In genomic region chr1:109687109-109687508, GRCh38 we compare ENCODE assay signal across 14 cellular contexts. TPM values are rescaled to one million over a fixed set of nuclear protein-coding genes. Genes with fewer than 3 reads are reported as not detected.
DNase-seq lines count a peak whose midpoint lies in the region; ATAC-seq and TF ChIP-seq lines count a peak whose summit lies in the region.
"Not testable (repeated sequence)": the region's sequence is repeated elsewhere in the genome, so short reads cannot be mapped to it uniquely, and the experiment has no call there.
"Had no signal": no experiment of that assay in that cellular context is flagged by ENCODE, and none has a peak within 500 bp of the region (broad histone marks: within the 10 kb centered on the region; RNA-seq: fewer than 3 reads in every experiment).

No MANE protein-coding gene starts in this region.

- peak overlapping the region; percentile 95 for H3K27ac Mint-ChIP-seq in mesothelial cell of epicardium
- peak overlapping the region; percentile 95 for H3K27ac Mint-ChIP-seq in progenitor cell of endocrine pancreas

- peak overlapping the region; percentile 84 for H3K9ac ChIP-seq in BLaER1

- not testable (repeated sequence) for H4K20me1 ChIP-seq in BLaER1

- peak overlapping the region; percentile 89 for H3K4me2 ChIP-seq in BLaER1

- not testable (repeated sequence) for H3K9me3 ChIP-seq in BLaER1; WERI-Rb-1 (ENCODE audit: severe bottlenecking); esophagus (ENCODE audit: control insufficient read depth in 2 of 2, insufficient read depth in 1 of 2, low read depth in 1 of 2, low read length in 1 of 2)

- 28 to 33% methylated on average over 11 of the region's 11 CpGs for WGBS in esophagus, 2 donors

- not testable (repeated sequence) for H3K27me3 Mint-ChIP-seq in mesothelial cell of epicardium (ENCODE audit: low read depth); progenitor cell of endocrine pancreas

- ATAC-seq in GM21529 (IDR thresholded peaks at IDR 0.05; ENCODE audit: unreplicated experiment): peak; percentile 16
- peak; percentile 8 for ATAC-seq in HG03354 (IDR thresholded peaks at IDR 0.05; ENCODE audit: poor library complexity, severe bottlenecking, unreplicated experiment)

- H3K4me3 ChIP-seq in BLaER1: peak overlapping the region; percentile 69
- H3K4me3 ChIP-seq in WERI-Rb-1 (ENCODE audit: low read depth, low read length): peak overlapping the region; percentile 58
- peak overlapping the region; percentile 38 for H3K4me3 ChIP-seq in astrocyte of the cerebellum (ENCODE audit: low read depth, low read length)
- peak overlapping the region in 1 of 2 donors; percentile 13 for H3K4me3 ChIP-seq in esophagus (ENCODE audit: low read depth in 1 of 2, low read length in 2 of 2)

- DNase-seq in WERI-Rb-1: peak; percentile 24
- DNase-seq in astrocyte of the cerebellum (ENCODE audit: low read depth); mesothelial cell of epicardium (ENCODE audit: low spot score in 2 of 2, unreplicated experiment in 2 of 2); progenitor cell of endocrine pancreas (ENCODE audit: low spot score, unreplicated experiment): not testable (repeated sequence)

- not testable (repeated sequence) for H3K27me3 ChIP-seq in BLaER1; WERI-Rb-1 (ENCODE audit: insufficient read depth, low read depth, severe bottlenecking); esophagus (ENCODE audit: control insufficient read depth in 1 of 2, insufficient read depth in 2 of 2, low read length in 2 of 2)

- not testable (repeated sequence) for H3K36me3 Mint-ChIP-seq in mesothelial cell of epicardium; progenitor cell of endocrine pancreas (ENCODE audit: insufficient read depth)

- not testable (repeated sequence) for H3K4me1 Mint-ChIP-seq in mesothelial cell of epicardium; progenitor cell of endocrine pancreas (ENCODE audit: low read depth)

- not testable (repeated sequence) for H3K9me3 Mint-ChIP-seq in mesothelial cell of epicardium; progenitor cell of endocrine pancreas (ENCODE audit: low read depth)

- H3K36me3 ChIP-seq in BLaER1: peaks cover 30% of the 10 kb centered on the region
- not testable (repeated sequence) for H3K36me3 ChIP-seq in WERI-Rb-1; esophagus (ENCODE audit: control insufficient read depth in 2 of 2, insufficient read depth in 2 of 2, low read length in 1 of 2)

- TF ChIP-seq CTCF in WERI-Rb-1 (IDR thresholded peaks at IDR 0.05; ENCODE audit: low read depth, low read length); astrocyte of the cerebellum (IDR thresholded peaks at IDR 0.05; ENCODE audit: low read depth, low read length, missing control alignments); mesothelial cell of epicardium (IDR thresholded peaks at IDR 0.05; ENCODE audit: unreplicated experiment); progenitor cell of endocrine pancreas (IDR thresholded peaks at IDR 0.05; ENCODE audit: unreplicated experiment): not testable (repeated sequence)

- H3K4me1 ChIP-seq in BLaER1: peaks cover 14% of the 10 kb centered on the region
- not testable (repeated sequence) for H3K4me1 ChIP-seq in esophagus (ENCODE audit: control insufficient read depth in 2 of 2, insufficient read depth in 2 of 2, low read length in 1 of 2)

- peak overlapping the region; percentile 74 for H3K4me3 Mint-ChIP-seq in mesothelial cell of epicardium
- H3K4me3 Mint-ChIP-seq in progenitor cell of endocrine pancreas (ENCODE audit: low read depth): peak overlapping the region; percentile 74

- H3K27ac ChIP-seq in BLaER1 (peak overlapping the region; percentile 86), WERI-Rb-1 (peak overlapping the region; percentile 89), esophagus (ENCODE audit: low read depth in 2 of 2, low read length in 1 of 2) (peak overlapping the region; percentile 75 to 81)

- in situ Hi-C loops in astrocyte of the cerebellum (cut with HindIII; ENCODE audit: low sequenced_read_pairs): not testable (repeated sequence)

RNA-seq across cellular contexts. Expression of gene GSTM1, which starts 0.5 kb away (rescaled TPM):
- polyA plus RNA-seq in esophagus: 100 to 1,000 TPM; 125 to 132 TPM
- total RNA-seq in mesothelial cell of epicardium: 48.8 to 54.2 TPM (median 52.3 TPM) in 3 replicates
- 39.0 and 39.1 TPM in 2 replicates for total RNA-seq in progenitor cell of endocrine pancreas
- total RNA-seq: activated naive CD8-positive, alpha-beta T cell treated with anti-CD3 and anti-CD28 coated beads, Interleukin-2, amount 10 ng/mL, durations not matched to agents 7 days and 5 days; left ventricle myocardium superior; prostate gland; WTC11 had no signal

RNA-seq across cellular contexts. Expression of gene GSTM2, which starts 19.3 kb away (rescaled TPM):
- 100 to 1,000 TPM in 1 of 2 donors, 10 to 100 TPM in 1; 52.0 to 130 TPM for polyA plus RNA-seq in esophagus
- total RNA-seq in mesothelial cell of epicardium (169 to 186 TPM (median 177 TPM) in 3 replicates), progenitor cell of endocrine pancreas (76.9 and 79.5 TPM in 2 replicates)

RNA-seq across cellular contexts. Expression of gene GSTM5, which starts 24.9 kb away (rescaled TPM):
- polyA plus RNA-seq in esophagus: 1 to 10 TPM; 1.6 to 2.2 TPM
- total RNA-seq in mesothelial cell of epicardium (0.24 to 0.29 TPM (median 0.25 TPM) in 3 replicates), progenitor cell of endocrine pancreas (2.8 and 2.9 TPM in 2 replicates)
- total RNA-seq: activated naive CD8-positive, alpha-beta T cell treated with anti-CD3 and anti-CD28 coated beads, Interleukin-2, amount 10 ng/mL, durations not matched to agents 7 days and 5 days; HT1080 had no signal
- polyA plus RNA-seq: cardiac muscle cell had no signal

RNA-seq across cellular contexts. Expression of gene GSTM4, which starts 31.2 kb away (rescaled TPM):
- 10 to 100 TPM; 22.9 to 26.4 TPM for polyA plus RNA-seq in esophagus
- total RNA-seq in mesothelial cell of epicardium: 23.4 to 24.9 TPM (median 23.7 TPM) in 3 replicates
- total RNA-seq in progenitor cell of endocrine pancreas: 21.0 and 21.2 TPM in 2 replicates

RNA-seq across cellular contexts. Expression of gene GSTM3, which starts 53.7 kb away (rescaled TPM):
- polyA plus RNA-seq in esophagus: 100 to 1,000 TPM in 1 of 2 donors, 10 to 100 TPM in 1; 77.5 to 106 TPM
- total RNA-seq in mesothelial cell of epicardium (49.7 to 57.9 TPM (median 55.2 TPM) in 3 replicates), progenitor cell of endocrine pancreas (77.8 and 83.1 TPM in 2 replicates)
